ENCODE assay signal across 9 cellular contexts in genomic region chr4:128427832-128428366, GRCh38.
A peak's percentile ranks its signal among the peaks of the same experiment; 100 is the strongest.
DNase-seq lines count a peak whose midpoint lies in the region; ATAC-seq and TF ChIP-seq lines count a peak whose summit lies in the region.
"Had no signal": no experiment of that assay in that cellular context is flagged by ENCODE, and none has a peak within 500 bp of the region (broad histone marks: within the 10 kb centered on the region; RNA-seq: fewer than 3 reads in every experiment).

No MANE protein-coding gene starts in this region.

- H3K27me3 ChIP-seq in colonic mucosa = no peaks in the 10 kb centered on the region
- H3K27me3 ChIP-seq in osteoblast (ENCODE audit: insufficient read depth, low read length) = no peaks in the 10 kb centered on the region
- H3K27me3 ChIP-seq: BLaER1 treated with 17β-estradiol and CSF1 and Interleukin-3, amounts not matched to agents 10 nM and 100 nM had no signal

- peak overlapping the region; percentile 29 for H3K4me2 ChIP-seq in osteoblast (ENCODE audit: insufficient read depth, low read length)
- H3K4me2 ChIP-seq: BLaER1 treated with 17β-estradiol and CSF1 and Interleukin-3, amounts not matched to agents 10 nM and 100 nM had no signal

- TF ChIP-seq CTCF in colonic mucosa (IDR thresholded peaks at IDR 0.05) = peak; percentile 22
- TF ChIP-seq CTCF in osteoblast (IDR thresholded peaks at IDR 0.05; ENCODE audit: extremely low read depth, low read depth, low read length) = peak; percentile 60

- H3K27ac ChIP-seq in colonic mucosa = peak overlapping the region; percentile 15
- H3K27ac ChIP-seq in osteoblast (ENCODE audit: low read depth, low read length) = peak overlapping the region; percentile 8
- H3K27ac ChIP-seq: BLaER1 treated with 17β-estradiol and CSF1 and Interleukin-3, amounts not matched to agents 10 nM and 100 nM had no signal

- peak overlapping the region; percentile 73 for H2AFZ ChIP-seq in osteoblast (ENCODE audit: low read length)

- ATAC-seq in GM19395 (IDR thresholded peaks at IDR 0.05; ENCODE audit: unreplicated experiment) (no peak), GM19467 (IDR thresholded peaks at IDR 0.05; ENCODE audit: unreplicated experiment) (no peak), HG02623 (IDR thresholded peaks at IDR 0.05; ENCODE audit: unreplicated experiment) (no peak)

- H3K36me3 ChIP-seq in colonic mucosa (no peaks in the 10 kb centered on the region), osteoblast (ENCODE audit: insufficient read depth, low read length) (no peaks in the 10 kb centered on the region)
- H3K36me3 ChIP-seq: BLaER1 treated with 17β-estradiol and CSF1 and Interleukin-3, amounts not matched to agents 10 nM and 100 nM had no signal

- DNase-seq in NCI-H1436 (lab: John Stamatoyannopoulos, UW) (peak; percentile 5), NCI-H1436 treated with DMSO at 0.1 percent for 48 hours (lab: John Stamatoyannopoulos, UW) (no peak), NCI-H524 treated with DMSO at 0.1 percent for 48 hours (lab: John Stamatoyannopoulos, UW) (peak; percentile 47), colonic mucosa (peak; percentile 57), osteoblast (ENCODE audit: insufficient read length, low spot score, missing footprints) (peak; percentile 44)

- no peaks in the 10 kb centered on the region for H4K20me1 ChIP-seq in osteoblast (ENCODE audit: insufficient read depth, low read length)
- H4K20me1 ChIP-seq: BLaER1 treated with 17β-estradiol and CSF1 and Interleukin-3, amounts not matched to agents 10 nM and 100 nM had no signal

- intact Hi-C loops in colonic mucosa (cut with DNase I) = no loop called here

- H3K4me3 ChIP-seq in colonic mucosa = no peak overlapping the region
- no peak overlapping the region for H3K4me3 ChIP-seq in osteoblast (ENCODE audit: insufficient read depth, low read length)
- H3K4me3 ChIP-seq: BLaER1 treated with 17β-estradiol and CSF1 and Interleukin-3, amounts not matched to agents 10 nM and 100 nM had no signal

- H3K9ac ChIP-seq in colonic mucosa (ENCODE audit: low read depth in 2 of 2, low read length in 2 of 2) = no peak overlapping the region
- H3K9ac ChIP-seq: BLaER1 treated with 17β-estradiol and CSF1 and Interleukin-3, amounts not matched to agents 10 nM and 100 nM had no signal

- H3K9me3 ChIP-seq in colonic mucosa = no peaks in the 10 kb centered on the region
- H3K9me3 ChIP-seq in osteoblast (ENCODE audit: low read depth, low read length) = no peaks in the 10 kb centered on the region

- H3K79me2 ChIP-seq in osteoblast (ENCODE audit: insufficient read depth, low read length) = no peaks in the 10 kb centered on the region

- H3K4me1 ChIP-seq in colonic mucosa (no peaks in the 10 kb centered on the region), osteoblast (ENCODE audit: insufficient read depth, low read length) (peaks cover 11% of the 10 kb centered on the region)
